Comparison of ENCODE assay signal across 1 cellular context in genomic region chr11:58780578-58780977, GRCh38.
TF ChIP-seq lines count a peak whose summit lies in the region.

No MANE protein-coding gene starts in this region.

TF ChIP-seq in K562, 482 proteins besides CTCF, POLR2A, EP300 and RAD21 (continued from another document):
- TF ChIP-seq TSHZ1 (CRISPR knock-in tag; IDR thresholded peaks at IDR 0.05) (no peak), ZNF316 (IDR thresholded peaks at IDR 0.05) (peak; percentile 22; the same call in 1 of the 2 replicates), SMAD3 (CRISPR knock-in tag; conservative IDR thresholded peaks at IDR 0.05) (no peak), ZNF75A (CRISPR knock-in tag; IDR thresholded peaks at IDR 0.05) (peak; percentile 43; the same call in 1 of the 2 replicates)
